Comparison of ENCODE assay signal across 11 cellular contexts in genomic region chrX:102627640-102628039, GRCh38.
"Had no signal": no experiment of that assay in that cellular context is flagged by ENCODE, and none has a peak within 500 bp of the region (broad histone marks: within the 10 kb centered on the region; RNA-seq: fewer than 3 reads in every experiment).

No MANE protein-coding gene starts in this region.

- ATAC-seq: activated T-cell treated with anti-CD3 and anti-CD28 coated beads, Interleukin-2, amount 50 U/mL, for 72 hours; esophagus mucosa; right lobe of liver; T-cell had no signal

- DNase-seq: activated CD4-positive, alpha-beta memory T cell treated with anti-CD3 and anti-CD28 coated beads, Interleukin-2, amount 10 ng/mL, durations not matched to agents 7 days and 5 days; activated CD8-positive, alpha-beta memory T cell treated with anti-CD3 and anti-CD28 coated beads, Interleukin-2, amount 50 U/mL, for 48 hours; activated naive CD4-positive, alpha-beta T cell treated with Interleukin-2 at 50 U/mL for 16 hours; activated T-cell treated with anti-CD3 and anti-CD28 coated beads, Interleukin-2, amount 50 U/mL, for 72 hours; dorsolateral prefrontal cortex; midbrain; ovary; right lobe of liver; T-cell; WERI-Rb-1 had no signal

- H3K27me3 Mint-ChIP-seq: activated CD4-positive, alpha-beta memory T cell treated with anti-CD3 and anti-CD28 coated beads, Interleukin-2, amount 10 ng/mL, durations not matched to agents 7 days and 5 days had no signal

- H3K4me3 Mint-ChIP-seq: activated CD4-positive, alpha-beta memory T cell treated with anti-CD3 and anti-CD28 coated beads, Interleukin-2, amount 10 ng/mL, durations not matched to agents 7 days and 5 days; activated T-cell treated with anti-CD3 and anti-CD28 coated beads, Interleukin-2, amount 50 U/mL, for 72 hours; T-cell had no signal

- H3K27ac Mint-ChIP-seq: activated CD4-positive, alpha-beta memory T cell treated with anti-CD3 and anti-CD28 coated beads, Interleukin-2, amount 10 ng/mL, durations not matched to agents 7 days and 5 days; activated T-cell treated with anti-CD3 and anti-CD28 coated beads, Interleukin-2, amount 50 U/mL, for 72 hours; T-cell had no signal

- H3K9me3 Mint-ChIP-seq: activated CD4-positive, alpha-beta memory T cell treated with anti-CD3 and anti-CD28 coated beads, Interleukin-2, amount 10 ng/mL, durations not matched to agents 7 days and 5 days; activated T-cell treated with anti-CD3 and anti-CD28 coated beads, Interleukin-2, amount 50 U/mL, for 72 hours; T-cell had no signal
